Comparison of ENCODE assay signal across 2 cellular contexts in the genomic region with DNA sequence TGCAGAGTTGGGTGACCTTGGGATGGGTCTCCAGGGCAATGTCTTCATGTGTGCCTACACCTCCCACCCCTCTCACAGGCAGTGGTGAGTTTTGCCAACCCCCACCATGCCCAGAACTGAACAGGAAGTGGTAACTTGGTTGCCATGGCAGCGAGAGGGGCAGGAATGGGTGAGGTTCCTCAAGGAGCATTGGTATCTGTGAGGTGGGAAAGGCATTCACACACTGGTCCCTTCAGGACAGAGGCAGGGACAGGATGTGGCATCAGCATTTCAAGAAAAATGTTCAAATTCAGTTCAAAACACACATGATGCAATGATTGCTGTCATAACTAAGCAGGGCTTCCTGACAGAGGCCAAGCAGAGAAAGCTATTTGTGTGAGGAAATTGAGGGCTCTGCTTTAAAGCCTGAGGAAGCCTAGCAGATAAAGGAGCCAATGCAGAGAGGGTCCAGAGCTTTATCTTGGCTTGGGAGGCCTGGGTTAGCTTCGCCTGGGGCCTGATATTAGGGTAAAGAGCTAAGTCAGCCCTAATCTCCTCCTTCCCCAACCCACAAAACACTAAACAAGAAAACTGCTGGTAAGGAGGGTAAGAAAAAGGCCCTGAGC.
TF ChIP-seq lines count a peak whose summit lies in the region.

No MANE protein-coding gene starts in this region.

TF ChIP-seq in GM12878, 131 proteins besides CTCF, POLR2A, EP300 and RAD21:
- TF ChIP-seq SRF (IDR thresholded peaks at IDR 0.05; ENCODE audit: low read depth in 2 of 2, low read length in 2 of 2) (0 out of 4 replicates have a peak, but pooled peaks of 1 of the 2 experiments have one; percentile 38), CEBPB (IDR thresholded peaks at IDR 0.05; ENCODE audit: borderline replicate concordance in 1 of 2, low read depth in 2 of 2, low read length in 2 of 2) (no peak), CHD1 (IDR thresholded peaks at IDR 0.05; ENCODE audit: low read depth, low read length) (0 out of 2 replicates have a peak, but pooled peaks have one; percentile 41), IKZF1 (conservative IDR thresholded peaks at IDR 0.05) (peak; percentile 2; the same call in 1 of the 2 replicates), MEF2A (IDR thresholded peaks at IDR 0.05; ENCODE audit: insufficient read depth, low read depth, low read length) (no peak), RB1 (IDR thresholded peaks at IDR 0.05; ENCODE audit: borderline replicate concordance) (0 out of 2 replicates have a peak, but pooled peaks have one; percentile 49), CREB1 (IDR thresholded peaks at IDR 0.05; ENCODE audit: low read depth) (peak; percentile 65; the same call in 1 of the 2 replicates), SPI1 (IDR thresholded peaks at IDR 0.05; ENCODE audit: borderline replicate concordance, insufficient read depth, low read depth, low read length) (peak; percentile 45; the same call in 1 of the 2 replicates), SUPT20H (IDR thresholded peaks at IDR 0.05; ENCODE audit: borderline replicate concordance, control insufficient read depth, low read depth, low read length) (no peak), GATAD2B (conservative IDR thresholded peaks at IDR 0.05; ENCODE audit: low read depth) (0 out of 2 replicates have a peak, but pooled peaks have one; percentile 2), EED (IDR thresholded peaks at IDR 0.05; ENCODE audit: low read depth) (peak; percentile 30; the same call in 1 of the 2 replicates), IKZF2 (IDR thresholded peaks at IDR 0.05) (peak in 1 of 2 experiments; percentile 26; a peak in 2 of 4 replicates), RUNX3 (IDR thresholded peaks at IDR 0.05; ENCODE audit: low read length) (peak; percentile 49; the same call in 1 of the 2 replicates), SIX5 (IDR thresholded peaks at IDR 0.05; ENCODE audit: low read depth, low read length, severe bottlenecking) (no peak), POLR2AphosphoS5 (IDR thresholded peaks at IDR 0.05; ENCODE audit: low read length) (no peak), ATF7 (IDR thresholded peaks at IDR 0.05; ENCODE audit: low read depth) (0 out of 2 replicates have a peak, but pooled peaks have one; percentile 10), BMI1 (IDR thresholded peaks at IDR 0.05; ENCODE audit: borderline replicate concordance) (peak; percentile 91), CHD2 (IDR thresholded peaks at IDR 0.05; ENCODE audit: borderline replicate concordance, low read depth, low read length) (peak; percentile 61; the same call in 1 of the 2 replicates)
- TF ChIP-seq, protein P1, sequence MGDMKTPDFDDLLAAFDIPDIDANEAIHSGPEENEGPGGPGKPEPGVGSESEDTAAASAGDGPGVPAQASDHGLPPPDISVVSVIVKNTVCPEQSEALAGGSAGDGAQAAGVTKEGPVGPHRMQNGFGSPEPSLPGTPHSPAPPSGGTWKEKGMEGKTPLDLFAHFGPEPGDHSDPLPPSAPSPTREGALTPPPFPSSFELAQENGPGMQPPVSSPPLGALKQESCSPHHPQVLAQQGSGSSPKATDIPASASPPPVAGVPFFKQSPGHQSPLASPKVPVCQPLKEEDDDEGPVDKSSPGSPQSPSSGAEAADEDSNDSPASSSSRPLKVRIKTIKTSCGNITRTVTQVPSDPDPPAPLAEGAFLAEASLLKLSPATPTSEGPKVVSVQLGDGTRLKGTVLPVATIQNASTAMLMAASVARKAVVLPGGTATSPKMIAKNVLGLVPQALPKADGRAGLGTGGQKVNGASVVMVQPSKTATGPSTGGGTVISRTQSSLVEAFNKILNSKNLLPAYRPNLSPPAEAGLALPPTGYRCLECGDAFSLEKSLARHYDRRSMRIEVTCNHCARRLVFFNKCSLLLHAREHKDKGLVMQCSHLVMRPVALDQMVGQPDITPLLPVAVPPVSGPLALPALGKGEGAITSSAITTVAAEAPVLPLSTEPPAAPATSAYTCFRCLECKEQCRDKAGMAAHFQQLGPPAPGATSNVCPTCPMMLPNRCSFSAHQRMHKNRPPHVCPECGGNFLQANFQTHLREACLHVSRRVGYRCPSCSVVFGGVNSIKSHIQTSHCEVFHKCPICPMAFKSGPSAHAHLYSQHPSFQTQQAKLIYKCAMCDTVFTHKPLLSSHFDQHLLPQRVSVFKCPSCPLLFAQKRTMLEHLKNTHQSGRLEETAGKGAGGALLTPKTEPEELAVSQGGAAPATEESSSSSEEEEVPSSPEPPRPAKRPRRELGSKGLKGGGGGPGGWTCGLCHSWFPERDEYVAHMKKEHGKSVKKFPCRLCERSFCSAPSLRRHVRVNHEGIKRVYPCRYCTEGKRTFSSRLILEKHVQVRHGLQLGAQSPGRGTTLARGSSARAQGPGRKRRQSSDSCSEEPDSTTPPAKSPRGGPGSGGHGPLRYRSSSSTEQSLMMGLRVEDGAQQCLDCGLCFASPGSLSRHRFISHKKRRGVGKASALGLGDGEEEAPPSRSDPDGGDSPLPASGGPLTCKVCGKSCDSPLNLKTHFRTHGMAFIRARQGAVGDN (IDR thresholded peaks at IDR 0.05): peak; percentile 49; the same call in 1 of the 2 replicates
- TF ChIP-seq, protein P2, sequence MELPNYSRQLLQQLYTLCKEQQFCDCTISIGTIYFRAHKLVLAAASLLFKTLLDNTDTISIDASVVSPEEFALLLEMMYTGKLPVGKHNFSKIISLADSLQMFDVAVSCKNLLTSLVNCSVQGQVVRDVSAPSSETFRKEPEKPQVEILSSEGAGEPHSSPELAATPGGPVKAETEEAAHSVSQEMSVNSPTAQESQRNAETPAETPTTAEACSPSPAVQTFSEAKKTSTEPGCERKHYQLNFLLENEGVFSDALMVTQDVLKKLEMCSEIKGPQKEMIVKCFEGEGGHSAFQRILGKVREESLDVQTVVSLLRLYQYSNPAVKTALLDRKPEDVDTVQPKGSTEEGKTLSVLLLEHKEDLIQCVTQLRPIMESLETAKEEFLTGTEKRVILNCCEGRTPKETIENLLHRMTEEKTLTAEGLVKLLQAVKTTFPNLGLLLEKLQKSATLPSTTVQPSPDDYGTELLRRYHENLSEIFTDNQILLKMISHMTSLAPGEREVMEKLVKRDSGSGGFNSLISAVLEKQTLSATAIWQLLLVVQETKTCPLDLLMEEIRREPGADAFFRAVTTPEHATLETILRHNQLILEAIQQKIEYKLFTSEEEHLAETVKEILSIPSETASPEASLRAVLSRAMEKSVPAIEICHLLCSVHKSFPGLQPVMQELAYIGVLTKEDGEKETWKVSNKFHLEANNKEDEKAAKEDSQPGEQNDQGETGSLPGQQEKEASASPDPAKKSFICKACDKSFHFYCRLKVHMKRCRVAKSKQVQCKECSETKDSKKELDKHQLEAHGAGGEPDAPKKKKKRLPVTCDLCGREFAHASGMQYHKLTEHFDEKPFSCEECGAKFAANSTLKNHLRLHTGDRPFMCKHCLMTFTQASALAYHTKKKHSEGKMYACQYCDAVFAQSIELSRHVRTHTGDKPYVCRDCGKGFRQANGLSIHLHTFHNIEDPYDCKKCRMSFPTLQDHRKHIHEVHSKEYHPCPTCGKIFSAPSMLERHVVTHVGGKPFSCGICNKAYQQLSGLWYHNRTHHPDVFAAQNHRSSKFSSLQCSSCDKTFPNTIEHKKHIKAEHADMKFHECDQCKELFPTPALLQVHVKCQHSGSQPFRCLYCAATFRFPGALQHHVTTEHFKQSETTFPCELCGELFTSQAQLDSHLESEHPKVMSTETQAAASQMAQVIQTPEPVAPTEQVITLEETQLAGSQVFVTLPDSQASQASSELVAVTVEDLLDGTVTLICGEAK (IDR thresholded peaks at IDR 0.05; ENCODE audit: borderline replicate concordance): peak; percentile 63; the same call in 1 of the 2 replicates

TF ChIP-seq in SK-N-SH treated with all-trans-retinoic acid at 6 μM for 48 hours, 23 proteins besides CTCF, POLR2A, EP300 and RAD21:
- no peak for TF ChIP-seq ISL1 (CRISPR knock-in tag; IDR thresholded peaks at IDR 0.05)
- TF ChIP-seq ARNTL (CRISPR knock-in tag; IDR thresholded peaks at IDR 0.05; ENCODE audit: borderline replicate concordance, low read depth): no peak
- TF ChIP-seq ZNF8 (CRISPR knock-in tag; IDR thresholded peaks at IDR 0.05): no peak
